1 cellular context compared by ENCODE assay signal in genomic region chr20:3628502-3629314, GRCh38.
TF ChIP-seq lines count a peak whose summit lies in the region.

No MANE protein-coding gene starts in this region.

TF ChIP-seq in HepG2, 621 proteins besides CTCF, POLR2A, EP300 and RAD21 (continued from another document and continues in another):
- TF ChIP-seq FOXP4 (CRISPR knock-in tag; IDR thresholded peaks at IDR 0.05), result peak; percentile 84
- no peak for TF ChIP-seq HNRNPLL (IDR thresholded peaks at IDR 0.05; ENCODE audit: low read depth, low read length, poor library complexity, severe bottlenecking)
- TF ChIP-seq JUNB (CRISPR knock-in tag; IDR thresholded peaks at IDR 0.05; ENCODE audit: borderline replicate concordance), result peak; percentile 61; the same call in 1 of the 2 replicates
- TF ChIP-seq ZNF609 (CRISPR knock-in tag; IDR thresholded peaks at IDR 0.05; ENCODE audit: borderline replicate concordance), result peak; percentile 67; the same call in 1 of the 2 replicates
- peak; percentile 98 for TF ChIP-seq CEBPB (IDR thresholded peaks at IDR 0.05; ENCODE audit: borderline replicate concordance, low read depth, low read length)
- peak; percentile 73; the same call in 1 of the 2 replicates for TF ChIP-seq KDM1A (CRISPR knock-in tag; IDR thresholded peaks at IDR 0.05)
- TF ChIP-seq ZKSCAN8 (CRISPR knock-in tag; IDR thresholded peaks at IDR 0.05; ENCODE audit: borderline replicate concordance), result peak; percentile 83; the same call in 1 of the 2 replicates
- no peak for TF ChIP-seq DZIP1 (CRISPR knock-in tag; IDR thresholded peaks at IDR 0.05)
- peak; percentile 61; the same call in 1 of the 2 replicates for TF ChIP-seq TP53 (CRISPR knock-in tag; conservative IDR thresholded peaks at IDR 0.05)
- TF ChIP-seq ZNF512B (CRISPR knock-in tag; IDR thresholded peaks at IDR 0.05; ENCODE audit: borderline replicate concordance), result no peak
- TF ChIP-seq HOXA3 (CRISPR knock-in tag; IDR thresholded peaks at IDR 0.05), result peak; percentile 88
- no peak for TF ChIP-seq PAWR (CRISPR knock-in tag; IDR thresholded peaks at IDR 0.05; ENCODE audit: borderline replicate concordance)
- TF ChIP-seq ZNF232 (CRISPR knock-in tag; IDR thresholded peaks at IDR 0.05; ENCODE audit: borderline replicate concordance), result peak; percentile 78; the same call in 1 of the 2 replicates
- peak; percentile 29; the same call in 1 of the 2 replicates for TF ChIP-seq HIC2 (CRISPR knock-in tag; IDR thresholded peaks at IDR 0.05; ENCODE audit: low read depth)
- no peak for TF ChIP-seq CENPBD1 (CRISPR knock-in tag; IDR thresholded peaks at IDR 0.05; ENCODE audit: borderline replicate concordance, low read depth)
- peak; percentile 60; the same call in 1 of the 2 replicates for TF ChIP-seq ZSCAN25 (CRISPR knock-in tag; IDR thresholded peaks at IDR 0.05)
- TF ChIP-seq U2AF2 (IDR thresholded peaks at IDR 0.05; ENCODE audit: low read depth, low read length), result no peak
- TF ChIP-seq ZMYM4 (CRISPR knock-in tag; IDR thresholded peaks at IDR 0.05), result peak; percentile 97
- TF ChIP-seq ZNF547 (CRISPR knock-in tag; IDR thresholded peaks at IDR 0.05), result peak; percentile 67; the same call in 1 of the 2 replicates
- TF ChIP-seq ATAD3A (CRISPR knock-in tag; IDR thresholded peaks at IDR 0.05), result peak; percentile 80; the same call in 1 of the 2 replicates
- TF ChIP-seq ZNF788 (CRISPR knock-in tag; IDR thresholded peaks at IDR 0.05; ENCODE audit: borderline replicate concordance), result peak; percentile 85; the same call in 1 of the 2 replicates
- TF ChIP-seq HDAC2 (CRISPR knock-in tag; IDR thresholded peaks at IDR 0.05), result peak; percentile 94
- 0 out of 2 replicates have a peak, but pooled peaks have one; percentile 26 for TF ChIP-seq TOPORS (CRISPR knock-in tag; IDR thresholded peaks at IDR 0.05)
- TF ChIP-seq GABPB1 (CRISPR knock-in tag; IDR thresholded peaks at IDR 0.05), result peak; percentile 33; the same call in 1 of the 2 replicates
- TF ChIP-seq ZNF160 (CRISPR knock-in tag; IDR thresholded peaks at IDR 0.05), result 0 out of 2 replicates have a peak, but pooled peaks have one; percentile 61
- TF ChIP-seq ZNF124 (CRISPR knock-in tag; IDR thresholded peaks at IDR 0.05), result peak; percentile 92
- TF ChIP-seq ARID5B (CRISPR knock-in tag; IDR thresholded peaks at IDR 0.05), result peak; percentile 99
- peak; percentile 83 for TF ChIP-seq MIER3 (CRISPR knock-in tag; IDR thresholded peaks at IDR 0.05; ENCODE audit: borderline replicate concordance)
- TF ChIP-seq ZNF556 (CRISPR knock-in tag; IDR thresholded peaks at IDR 0.05; ENCODE audit: borderline replicate concordance), result peak; percentile 71; the same call in 1 of the 2 replicates
- peak; percentile 65 for TF ChIP-seq TEAD3 (CRISPR knock-in tag; optimal IDR thresholded peaks at IDR 0.05; ENCODE audit: borderline replicate concordance)
- TF ChIP-seq NR1H2 (CRISPR knock-in tag; IDR thresholded peaks at IDR 0.05; ENCODE audit: borderline replicate concordance, low read depth), result peak; percentile 87; the same call in 1 of the 2 replicates
- no peak for TF ChIP-seq ARID3A (IDR thresholded peaks at IDR 0.05; ENCODE audit: low read depth, low read length)
- TF ChIP-seq ZNF414 (CRISPR knock-in tag; IDR thresholded peaks at IDR 0.05), result peak; percentile 97
- TF ChIP-seq KDM5A (IDR thresholded peaks at IDR 0.05; ENCODE audit: borderline replicate concordance, low read length), result no peak
- TF ChIP-seq CEBPG (CRISPR knock-in tag; IDR thresholded peaks at IDR 0.05), result peak; percentile 99
- TF ChIP-seq HES4 (CRISPR knock-in tag; IDR thresholded peaks at IDR 0.05; ENCODE audit: borderline replicate concordance), result no peak
